ENCODE assay signal across 1 cellular context in the genomic region with DNA sequence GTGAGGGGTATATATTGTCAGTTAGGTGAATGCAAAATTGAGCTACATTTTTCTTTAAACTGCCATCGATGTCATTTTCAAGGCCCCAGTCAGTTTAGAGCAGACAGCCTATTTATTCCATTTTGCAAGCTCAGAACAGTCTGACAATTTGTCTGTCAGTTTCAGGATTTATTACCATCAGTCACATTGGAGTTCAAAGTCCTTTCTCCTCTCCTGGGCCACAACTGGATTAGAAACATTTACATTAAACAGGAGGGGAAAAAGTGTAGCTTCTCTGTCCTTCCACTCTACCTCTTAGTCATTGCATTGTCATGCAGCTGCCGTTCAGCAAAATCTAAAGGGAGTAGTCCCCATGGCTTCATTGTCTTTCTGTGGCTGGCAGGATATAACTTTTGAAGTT.
TF ChIP-seq lines count a peak whose summit lies in the region.

No MANE protein-coding gene starts in this region.

TF ChIP-seq in HepG2, 621 proteins besides CTCF, POLR2A, EP300 and RAD21 (continues in another document):
- no peak for TF ChIP-seq ELF4 (CRISPR knock-in tag; IDR thresholded peaks at IDR 0.05; ENCODE audit: borderline replicate concordance)
- TF ChIP-seq NCOA2 (CRISPR knock-in tag; IDR thresholded peaks at IDR 0.05), result no peak
- no peak for TF ChIP-seq ZNF773 (CRISPR knock-in tag; IDR thresholded peaks at IDR 0.05; ENCODE audit: borderline replicate concordance)
- TF ChIP-seq TEAD3 (CRISPR knock-in tag; optimal IDR thresholded peaks at IDR 0.05; ENCODE audit: borderline replicate concordance), result no peak
- no peak for TF ChIP-seq ZNF138 (CRISPR knock-in tag; IDR thresholded peaks at IDR 0.05; ENCODE audit: low read depth)
- no peak for TF ChIP-seq CEBPB (IDR thresholded peaks at IDR 0.05; ENCODE audit: borderline replicate concordance, low read depth, low read length)
- peak; percentile 54 for TF ChIP-seq FOSL2 (CRISPR knock-in tag; IDR thresholded peaks at IDR 0.05)
- TF ChIP-seq ZNF333 (CRISPR knock-in tag; IDR thresholded peaks at IDR 0.05; ENCODE audit: borderline replicate concordance), result no peak
- TF ChIP-seq, protein P1, sequence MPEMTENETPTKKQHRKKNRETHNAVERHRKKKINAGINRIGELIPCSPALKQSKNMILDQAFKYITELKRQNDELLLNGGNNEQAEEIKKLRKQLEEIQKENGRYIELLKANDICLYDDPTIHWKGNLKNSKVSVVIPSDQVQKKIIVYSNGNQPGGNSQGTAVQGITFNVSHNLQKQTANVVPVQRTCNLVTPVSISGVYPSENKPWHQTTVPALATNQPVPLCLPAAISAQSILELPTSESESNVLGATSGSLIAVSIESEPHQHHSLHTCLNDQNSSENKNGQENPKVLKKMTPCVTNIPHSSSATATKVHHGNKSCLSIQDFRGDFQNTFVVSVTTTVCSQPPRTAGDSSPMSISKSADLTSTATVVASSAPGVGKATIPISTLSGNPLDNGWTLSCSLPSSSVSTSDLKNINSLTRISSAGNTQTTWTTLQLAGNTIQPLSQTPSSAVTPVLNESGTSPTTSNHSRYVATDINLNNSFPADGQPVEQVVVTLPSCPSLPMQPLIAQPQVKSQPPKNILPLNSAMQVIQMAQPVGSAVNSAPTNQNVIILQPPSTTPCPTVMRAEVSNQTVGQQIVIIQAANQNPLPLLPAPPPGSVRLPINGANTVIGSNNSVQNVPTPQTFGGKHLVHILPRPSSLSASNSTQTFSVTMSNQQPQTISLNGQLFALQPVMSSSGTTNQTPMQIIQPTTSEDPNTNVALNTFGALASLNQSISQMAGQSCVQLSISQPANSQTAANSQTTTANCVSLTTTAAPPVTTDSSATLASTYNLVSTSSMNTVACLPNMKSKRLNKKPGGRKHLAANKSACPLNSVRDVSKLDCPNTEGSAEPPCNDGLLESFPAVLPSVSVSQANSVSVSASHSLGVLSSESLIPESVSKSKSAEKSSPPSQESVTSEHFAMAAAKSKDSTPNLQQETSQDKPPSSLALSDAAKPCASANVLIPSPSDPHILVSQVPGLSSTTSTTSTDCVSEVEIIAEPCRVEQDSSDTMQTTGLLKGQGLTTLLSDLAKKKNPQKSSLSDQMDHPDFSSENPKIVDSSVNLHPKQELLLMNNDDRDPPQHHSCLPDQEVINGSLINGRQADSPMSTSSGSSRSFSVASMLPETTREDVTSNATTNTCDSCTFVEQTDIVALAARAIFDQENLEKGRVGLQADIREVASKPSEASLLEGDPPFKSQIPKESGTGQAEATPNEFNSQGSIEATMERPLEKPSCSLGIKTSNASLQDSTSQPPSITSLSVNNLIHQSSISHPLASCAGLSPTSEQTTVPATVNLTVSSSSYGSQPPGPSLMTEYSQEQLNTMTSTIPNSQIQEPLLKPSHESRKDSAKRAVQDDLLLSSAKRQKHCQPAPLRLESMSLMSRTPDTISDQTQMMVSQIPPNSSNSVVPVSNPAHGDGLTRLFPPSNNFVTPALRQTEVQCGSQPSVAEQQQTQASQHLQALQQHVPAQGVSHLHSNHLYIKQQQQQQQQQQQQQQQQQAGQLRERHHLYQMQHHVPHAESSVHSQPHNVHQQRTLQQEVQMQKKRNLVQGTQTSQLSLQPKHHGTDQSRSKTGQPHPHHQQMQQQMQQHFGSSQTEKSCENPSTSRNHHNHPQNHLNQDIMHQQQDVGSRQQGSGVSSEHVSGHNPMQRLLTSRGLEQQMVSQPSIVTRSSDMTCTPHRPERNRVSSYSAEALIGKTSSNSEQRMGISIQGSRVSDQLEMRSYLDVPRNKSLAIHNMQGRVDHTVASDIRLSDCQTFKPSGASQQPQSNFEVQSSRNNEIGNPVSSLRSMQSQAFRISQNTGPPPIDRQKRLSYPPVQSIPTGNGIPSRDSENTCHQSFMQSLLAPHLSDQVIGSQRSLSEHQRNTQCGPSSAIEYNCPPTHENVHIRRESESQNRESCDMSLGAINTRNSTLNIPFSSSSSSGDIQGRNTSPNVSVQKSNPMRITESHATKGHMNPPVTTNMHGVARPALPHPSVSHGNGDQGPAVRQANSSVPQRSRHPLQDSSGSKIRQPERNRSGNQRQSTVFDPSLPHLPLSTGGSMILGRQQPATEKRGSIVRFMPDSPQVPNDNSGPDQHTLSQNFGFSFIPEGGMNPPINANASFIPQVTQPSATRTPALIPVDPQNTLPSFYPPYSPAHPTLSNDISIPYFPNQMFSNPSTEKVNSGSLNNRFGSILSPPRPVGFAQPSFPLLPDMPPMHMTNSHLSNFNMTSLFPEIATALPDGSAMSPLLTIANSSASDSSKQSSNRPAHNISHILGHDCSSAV (CRISPR knock-in tag; IDR thresholded peaks at IDR 0.05; ENCODE audit: borderline replicate concordance), result no peak
- no peak for TF ChIP-seq ZSCAN12 (CRISPR knock-in tag; IDR thresholded peaks at IDR 0.05)
- no peak for TF ChIP-seq ZNF350 (CRISPR knock-in tag; IDR thresholded peaks at IDR 0.05; ENCODE audit: borderline replicate concordance, low read depth)
- TF ChIP-seq, protein P2, sequence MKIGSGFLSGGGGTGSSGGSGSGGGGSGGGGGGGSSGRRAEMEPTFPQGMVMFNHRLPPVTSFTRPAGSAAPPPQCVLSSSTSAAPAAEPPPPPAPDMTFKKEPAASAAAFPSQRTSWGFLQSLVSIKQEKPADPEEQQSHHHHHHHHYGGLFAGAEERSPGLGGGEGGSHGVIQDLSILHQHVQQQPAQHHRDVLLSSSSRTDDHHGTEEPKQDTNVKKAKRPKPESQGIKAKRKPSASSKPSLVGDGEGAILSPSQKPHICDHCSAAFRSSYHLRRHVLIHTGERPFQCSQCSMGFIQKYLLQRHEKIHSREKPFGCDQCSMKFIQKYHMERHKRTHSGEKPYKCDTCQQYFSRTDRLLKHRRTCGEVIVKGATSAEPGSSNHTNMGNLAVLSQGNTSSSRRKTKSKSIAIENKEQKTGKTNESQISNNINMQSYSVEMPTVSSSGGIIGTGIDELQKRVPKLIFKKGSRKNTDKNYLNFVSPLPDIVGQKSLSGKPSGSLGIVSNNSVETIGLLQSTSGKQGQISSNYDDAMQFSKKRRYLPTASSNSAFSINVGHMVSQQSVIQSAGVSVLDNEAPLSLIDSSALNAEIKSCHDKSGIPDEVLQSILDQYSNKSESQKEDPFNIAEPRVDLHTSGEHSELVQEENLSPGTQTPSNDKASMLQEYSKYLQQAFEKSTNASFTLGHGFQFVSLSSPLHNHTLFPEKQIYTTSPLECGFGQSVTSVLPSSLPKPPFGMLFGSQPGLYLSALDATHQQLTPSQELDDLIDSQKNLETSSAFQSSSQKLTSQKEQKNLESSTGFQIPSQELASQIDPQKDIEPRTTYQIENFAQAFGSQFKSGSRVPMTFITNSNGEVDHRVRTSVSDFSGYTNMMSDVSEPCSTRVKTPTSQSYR (CRISPR knock-in tag; IDR thresholded peaks at IDR 0.05; ENCODE audit: borderline replicate concordance), result no peak
- TF ChIP-seq ZFAT (CRISPR knock-in tag; conservative IDR thresholded peaks at IDR 0.05), result no peak
- peak; percentile 27; the same call in 1 of the 2 replicates for TF ChIP-seq MAFF (IDR thresholded peaks at IDR 0.05; ENCODE audit: low read depth, low read length)
- no peak for TF ChIP-seq ETS1 (CRISPR knock-in tag; IDR thresholded peaks at IDR 0.05)
- TF ChIP-seq MXI1 (IDR thresholded peaks at IDR 0.05; ENCODE audit: borderline replicate concordance, low read depth, low read length), result no peak
- TF ChIP-seq JUNB (CRISPR knock-in tag; IDR thresholded peaks at IDR 0.05; ENCODE audit: borderline replicate concordance), result no peak
- no peak for TF ChIP-seq ZBTB38 (CRISPR knock-in tag; IDR thresholded peaks at IDR 0.05)
- peak; percentile 54 for TF ChIP-seq SAP130 (CRISPR knock-in tag; IDR thresholded peaks at IDR 0.05; ENCODE audit: low read depth)
- TF ChIP-seq SP4 (CRISPR knock-in tag; IDR thresholded peaks at IDR 0.05), result no peak
- TF ChIP-seq, protein P3, sequence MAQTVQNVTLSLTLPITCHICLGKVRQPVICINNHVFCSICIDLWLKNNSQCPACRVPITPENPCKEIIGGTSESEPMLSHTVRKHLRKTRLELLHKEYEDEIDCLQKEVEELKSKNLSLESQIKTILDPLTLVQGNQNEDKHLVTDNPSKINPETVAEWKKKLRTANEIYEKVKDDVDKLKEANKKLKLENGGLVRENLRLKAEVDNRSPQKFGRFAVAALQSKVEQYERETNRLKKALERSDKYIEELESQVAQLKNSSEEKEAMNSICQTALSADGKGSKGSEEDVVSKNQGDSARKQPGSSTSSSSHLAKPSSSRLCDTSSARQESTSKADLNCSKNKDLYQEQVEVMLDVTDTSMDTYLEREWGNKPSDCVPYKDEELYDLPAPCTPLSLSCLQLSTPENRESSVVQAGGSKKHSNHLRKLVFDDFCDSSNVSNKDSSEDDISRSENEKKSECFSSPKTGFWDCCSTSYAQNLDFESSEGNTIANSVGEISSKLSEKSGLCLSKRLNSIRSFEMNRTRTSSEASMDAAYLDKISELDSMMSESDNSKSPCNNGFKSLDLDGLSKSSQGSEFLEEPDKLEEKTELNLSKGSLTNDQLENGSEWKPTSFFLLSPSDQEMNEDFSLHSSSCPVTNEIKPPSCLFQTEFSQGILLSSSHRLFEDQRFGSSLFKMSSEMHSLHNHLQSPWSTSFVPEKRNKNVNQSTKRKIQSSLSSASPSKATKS (CRISPR knock-in tag; IDR thresholded peaks at IDR 0.05), result no peak
- peak; percentile 90; the same call in 1 of the 2 replicates for TF ChIP-seq MEIS2 (CRISPR knock-in tag; IDR thresholded peaks at IDR 0.05)
- TF ChIP-seq SOX13 (IDR thresholded peaks at IDR 0.05), result no peak
- TF ChIP-seq SOX13 (CRISPR knock-in tag; conservative IDR thresholded peaks at IDR 0.05 in 1 of 2, IDR thresholded peaks at IDR 0.05 in 1 of 2), result peak in 1 of 2 experiments; percentile 32; a peak in 1 of 4 replicates
- no peak for TF ChIP-seq ZNF775 (CRISPR knock-in tag; IDR thresholded peaks at IDR 0.05; ENCODE audit: borderline replicate concordance)
- TF ChIP-seq CBX2 (IDR thresholded peaks at IDR 0.05; ENCODE audit: low read depth, low read length), result no peak
- TF ChIP-seq CBX2 (CRISPR knock-in tag; IDR thresholded peaks at IDR 0.05; ENCODE audit: low read depth), result no peak
- TF ChIP-seq ZNF672 (CRISPR knock-in tag; IDR thresholded peaks at IDR 0.05), result no peak
- TF ChIP-seq HNF4A (CRISPR knock-in tag; IDR thresholded peaks at IDR 0.05), result peak; percentile 66
- TF ChIP-seq HOXA5 (CRISPR knock-in tag; IDR thresholded peaks at IDR 0.05), result peak; percentile 81
- no peak for TF ChIP-seq TBX3 (IDR thresholded peaks at IDR 0.05; ENCODE audit: borderline replicate concordance)
- no peak for TF ChIP-seq HMG20B (CRISPR knock-in tag; conservative IDR thresholded peaks at IDR 0.05)
- TF ChIP-seq HOXA9 (CRISPR knock-in tag; IDR thresholded peaks at IDR 0.05; ENCODE audit: borderline replicate concordance), result peak; percentile 99
- TF ChIP-seq, protein P4, sequence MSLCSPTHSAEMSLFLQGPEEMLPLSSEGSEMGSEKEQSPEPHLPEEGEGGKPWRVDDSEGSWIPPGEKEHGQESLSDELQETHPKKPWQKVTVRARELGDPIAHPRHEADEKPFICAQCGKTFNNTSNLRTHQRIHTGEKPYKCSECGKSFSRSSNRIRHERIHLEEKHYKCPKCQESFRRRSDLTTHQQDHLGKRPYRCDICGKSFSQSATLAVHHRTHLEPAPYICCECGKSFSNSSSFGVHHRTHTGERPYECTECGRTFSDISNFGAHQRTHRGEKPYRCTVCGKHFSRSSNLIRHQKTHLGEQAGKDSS (CRISPR knock-in tag; IDR thresholded peaks at IDR 0.05; ENCODE audit: borderline replicate concordance, low read depth), result no peak
- peak; percentile 31 for TF ChIP-seq ASH2L (IDR thresholded peaks at IDR 0.05; ENCODE audit: insufficient read length, low read depth, low read length)
- no peak for TF ChIP-seq XRCC5 (optimal IDR thresholded peaks at IDR 0.05; ENCODE audit: low read length)
- TF ChIP-seq PBX2 (CRISPR knock-in tag; IDR thresholded peaks at IDR 0.05), result peak; percentile 66
- TF ChIP-seq PAXIP1 (CRISPR knock-in tag; conservative IDR thresholded peaks at IDR 0.05), result peak; percentile 51
- no peak for TF ChIP-seq HNRNPLL (IDR thresholded peaks at IDR 0.05; ENCODE audit: low read depth, low read length, poor library complexity, severe bottlenecking)
